ENCODE assay signal across 19 cellular contexts in the genomic region with DNA sequence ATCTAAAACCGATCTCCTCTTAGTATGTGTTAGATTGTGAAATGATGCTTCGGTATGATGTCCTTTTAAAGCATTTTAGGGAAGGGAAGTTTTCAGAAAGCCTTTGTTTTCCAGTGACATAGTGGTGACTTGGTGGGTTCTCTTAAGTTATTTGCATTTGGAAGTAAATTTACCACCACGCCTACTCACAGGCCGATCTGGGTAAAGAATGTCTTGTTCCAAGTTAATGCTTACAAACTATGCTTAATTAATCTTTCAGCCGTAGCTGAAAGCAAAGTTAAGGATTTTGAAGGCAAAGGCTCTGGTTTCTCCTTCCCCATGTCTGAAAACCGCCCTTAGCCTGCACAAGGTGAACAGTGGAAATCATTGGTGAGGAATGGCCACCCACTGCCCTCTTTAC.
"Had no signal": no experiment of that assay in that cellular context is flagged by ENCODE, and none has a peak within 500 bp of the region (broad histone marks: within the 10 kb centered on the region; RNA-seq: fewer than 3 reads in every experiment).

No MANE protein-coding gene starts in this region.

- FAIRE-seq: endometrium had no signal

- DNase-seq: activated CD4-positive, alpha-beta T cell treated with anti-CD3 and anti-CD28 coated beads for 48 hours; activated CD4-positive, CD25-positive, alpha-beta regulatory T cell; activated T-cell treated with anti-CD3 and anti-CD28 coated beads, Interleukin-2, amount 50 U/mL, for 4 hours; central memory CD4-positive, alpha-beta T cell; colonic mucosa; left colon; stimulated activated CD4-positive, alpha-beta T cell treated with anti-CD3 and anti-CD28 coated beads, Interleukin-4, amount 100 ng/mL, for 1 hour; stomach; T-helper 9 cell; upper lobe of right lung had no signal

- H3K27me3 ChIP-seq: brain microvascular endothelial cell, colonic mucosa, stomach, upper lobe of right lung had no signal

- H3K27ac ChIP-seq: brain microvascular endothelial cell, colonic mucosa, stomach, thoracic aorta, upper lobe of right lung had no signal

- H3K27me3 Mint-ChIP-seq: activated CD8-positive, alpha-beta T cell treated with anti-CD3 and anti-CD28 coated beads for 36 hours; T-cell had no signal

- H3K36me3 ChIP-seq: brain microvascular endothelial cell, colonic mucosa, thoracic aorta, upper lobe of right lung had no signal

- ATAC-seq: activated CD8-positive, alpha-beta T cell treated with anti-CD3 and anti-CD28 coated beads for 36 hours; esophagus mucosa; left colon; upper lobe of right lung had no signal

- H3K9me3 Mint-ChIP-seq: activated CD8-positive, alpha-beta T cell treated with anti-CD3 and anti-CD28 coated beads for 36 hours; activated naive CD4-positive, alpha-beta T cell treated with anti-CD3 and anti-CD28 coated beads for 36 hours; activated T-cell treated with anti-CD3 and anti-CD28 coated beads, Interleukin-2, amount 50 U/mL, for 4 hours; stimulated activated effector memory CD8-positive, alpha-beta T cell treated with anti-CD3 and anti-CD28 coated beads, Interleukin-12 subunit alpha, Interleukin-12 subunit beta, amount 100 ng/mL, for 72 hours; T-cell had no signal

- H3K4me3 Mint-ChIP-seq: activated CD8-positive, alpha-beta T cell treated with anti-CD3 and anti-CD28 coated beads for 36 hours; activated naive CD4-positive, alpha-beta T cell treated with anti-CD3 and anti-CD28 coated beads for 36 hours; activated T-cell treated with anti-CD3 and anti-CD28 coated beads, Interleukin-2, amount 50 U/mL, for 4 hours; stimulated activated effector memory CD8-positive, alpha-beta T cell treated with anti-CD3 and anti-CD28 coated beads, Interleukin-12 subunit alpha, Interleukin-12 subunit beta, amount 100 ng/mL, for 72 hours; T-cell had no signal

- H3K9me3 ChIP-seq: colonic mucosa, stomach, thoracic aorta, upper lobe of right lung had no signal

- H3K27ac Mint-ChIP-seq: activated CD8-positive, alpha-beta T cell treated with anti-CD3 and anti-CD28 coated beads for 36 hours; activated naive CD4-positive, alpha-beta T cell treated with anti-CD3 and anti-CD28 coated beads for 36 hours; stimulated activated effector memory CD8-positive, alpha-beta T cell treated with anti-CD3 and anti-CD28 coated beads, Interleukin-12 subunit alpha, Interleukin-12 subunit beta, amount 100 ng/mL, for 72 hours; T-cell had no signal

- H3K4me3 ChIP-seq: colonic mucosa, skin epidermis, stomach, thoracic aorta, upper lobe of right lung had no signal

- H3K36me3 Mint-ChIP-seq: stimulated activated effector memory CD8-positive, alpha-beta T cell treated with anti-CD3 and anti-CD28 coated beads, Interleukin-12 subunit alpha, Interleukin-12 subunit beta, amount 100 ng/mL, for 72 hours had no signal
